ENCODE assay signal across 11 cellular contexts in the genomic region with DNA sequence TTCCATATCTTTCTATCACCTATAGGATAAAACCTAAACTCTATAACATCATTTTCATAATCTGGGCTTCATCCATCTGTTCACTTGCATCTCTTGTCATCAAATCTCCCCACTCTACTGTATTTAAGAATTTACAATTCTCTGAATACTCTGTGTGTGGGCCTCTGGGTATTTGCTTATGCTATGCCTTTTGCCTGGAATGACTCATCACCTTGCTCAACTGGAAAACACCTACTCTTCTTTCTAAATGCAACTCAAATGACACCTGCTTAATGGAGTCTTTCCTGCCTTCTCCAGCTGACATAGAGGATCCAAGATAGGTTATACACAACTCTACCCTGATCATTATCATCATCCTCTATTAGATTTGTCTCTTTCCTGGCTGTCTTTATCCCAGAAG.
A peak's percentile ranks its signal among the peaks of the same experiment; 100 is the strongest.
DNase-seq lines count a peak whose midpoint lies in the region; ATAC-seq and TF ChIP-seq lines count a peak whose summit lies in the region.
"Had no signal": no experiment of that assay in that cellular context is flagged by ENCODE, and none has a peak within 500 bp of the region (broad histone marks: within the 10 kb centered on the region; RNA-seq: fewer than 3 reads in every experiment).

No MANE protein-coding gene starts in this region.

- H3K9me2 ChIP-seq in SK-N-SH, result no peaks in the 10 kb centered on the region

- H3K27me3 ChIP-seq in OCI-LY3 (ENCODE audit: low read depth, low read length) (no peaks in the 10 kb centered on the region), SK-N-SH (ENCODE audit: insufficient read depth) (no peaks in the 10 kb centered on the region)
- H3K27me3 ChIP-seq: SJSA1, thyroid gland had no signal

- no peaks in the 10 kb centered on the region for H3K4me1 Mint-ChIP-seq in stimulated activated effector memory CD8-positive, alpha-beta T cell treated with anti-CD3 and anti-CD28 coated beads, Interleukin-12 subunit alpha, Interleukin-12 subunit beta, amount 100 ng/mL, for 72 hours
- no peaks in the 10 kb centered on the region for H3K4me1 Mint-ChIP-seq in osteocyte (ENCODE audit: unreplicated experiment)

- peak; percentile 19 for DNase-seq in NCI-H2196 treated with DMSO at 0.1 percent for 48 hours (lab: John Stamatoyannopoulos, UW; ENCODE audit: unreplicated experiment)
- no peak for DNase-seq in NCI-H2196 (lab: John Stamatoyannopoulos, UW; ENCODE audit: unreplicated experiment)
- no peak for DNase-seq in stimulated activated effector memory CD8-positive, alpha-beta T cell treated with anti-CD3 and anti-CD28 coated beads, Interleukin-12 subunit alpha, Interleukin-12 subunit beta, amount 100 ng/mL, for 72 hours (ENCODE audit: low spot score in 2 of 2)
- DNase-seq in nucleus accumbens (lab: John Stamatoyannopoulos, UW), result no peak
- no peak for DNase-seq in SK-N-SH
- DNase-seq in osteocyte (ENCODE audit: extremely low spot score, unreplicated experiment), result no peak
- DNase-seq: thyroid gland had no signal

- H3K79me2 ChIP-seq in OCI-LY3 (ENCODE audit: low read length) (no peaks in the 10 kb centered on the region), SK-N-SH (ENCODE audit: insufficient read depth) (no peaks in the 10 kb centered on the region)

- H3K27ac ChIP-seq in OCI-LY3 (ENCODE audit: low read length) (peak overlapping the region; percentile 30; the same call in 1 of the 2 replicates), SK-N-SH (ENCODE audit: low read depth in 2 of 2, low read length in 1 of 2) (no peak overlapping the region)
- H3K27ac ChIP-seq: SJSA1, thyroid gland had no signal

- no peak for TF ChIP-seq RAD21 in SK-N-SH (IDR thresholded peaks at IDR 0.05; ENCODE audit: low read length)

- POLR2A ChIA-PET in SK-N-SH (lab: Yijun Ruan, JAX), result no interaction called here

- H3K9ac ChIP-seq in OCI-LY3 (ENCODE audit: low read length) (no peak overlapping the region), SK-N-SH (no peak overlapping the region)

- ATAC-seq in HG02885 (IDR thresholded peaks at IDR 0.05; ENCODE audit: poor library complexity, unreplicated experiment), result peak; percentile 94
- ATAC-seq in stimulated activated effector memory CD8-positive, alpha-beta T cell treated with anti-CD3 and anti-CD28 coated beads, Interleukin-12 subunit alpha, Interleukin-12 subunit beta, amount 100 ng/mL, for 72 hours, result peak; percentile 42

- peak overlapping the region; percentile 46 for H3K4me2 ChIP-seq in OCI-LY3 (ENCODE audit: low read length)
- H3K4me2 ChIP-seq in SK-N-SH, result no peak overlapping the region

- H3K36me3 Mint-ChIP-seq in stimulated activated effector memory CD8-positive, alpha-beta T cell treated with anti-CD3 and anti-CD28 coated beads, Interleukin-12 subunit alpha, Interleukin-12 subunit beta, amount 100 ng/mL, for 72 hours, result no peaks in the 10 kb centered on the region
- H3K36me3 Mint-ChIP-seq in osteocyte (ENCODE audit: unreplicated experiment), result peaks cover 2% of the 10 kb centered on the region
- H3K36me3 Mint-ChIP-seq: activated naive CD8-positive, alpha-beta T cell had no signal

- H3F3A ChIP-seq in SK-N-SH (replicated peaks; ENCODE audit: insufficient read depth), result no peaks in the 10 kb centered on the region

- H3K4me3 ChIP-seq in OCI-LY3 (ENCODE audit: low read length) (no peak overlapping the region; the same call in 1 of the 2 replicates), SK-N-SH (ENCODE audit: low read depth in 2 of 2, low read length in 1 of 2) (no peak overlapping the region)
- H3K4me3 ChIP-seq: SJSA1, thyroid gland had no signal

- no peak overlapping the region for H3K27ac Mint-ChIP-seq in stimulated activated effector memory CD8-positive, alpha-beta T cell treated with anti-CD3 and anti-CD28 coated beads, Interleukin-12 subunit alpha, Interleukin-12 subunit beta, amount 100 ng/mL, for 72 hours
- H3K27ac Mint-ChIP-seq in osteocyte (ENCODE audit: unreplicated experiment), result no peak overlapping the region
- H3K27ac Mint-ChIP-seq: activated naive CD8-positive, alpha-beta T cell had no signal

- TF ChIP-seq EP300 in SK-N-SH (IDR thresholded peaks at IDR 0.05; ENCODE audit: borderline replicate concordance in 1 of 2, low read depth in 1 of 2, low read length in 1 of 2), result no peak

- CTCF ChIA-PET in SK-N-SH (lab: Yijun Ruan, JAX), result no interaction called here

- no peaks in the 10 kb centered on the region for H3K9me3 ChIP-seq in OCI-LY3 (ENCODE audit: insufficient read depth, low read length)
- no peaks in the 10 kb centered on the region for H3K9me3 ChIP-seq in SK-N-SH
- H3K9me3 ChIP-seq: SJSA1, thyroid gland had no signal

- H3K36me3 ChIP-seq in OCI-LY3 (replicated peaks; ENCODE audit: low read depth, low read length), result no peaks in the 10 kb centered on the region
- H3K36me3 ChIP-seq in SK-N-SH (replicated peaks in 1 of 2; ENCODE audit: control insufficient read depth in 1 of 2, insufficient read depth in 2 of 2, low read length in 1 of 2), result no peaks in the 10 kb centered on the region
- H3K36me3 ChIP-seq: SJSA1, thyroid gland had no signal

- peaks cover 24% of the 10 kb centered on the region for H3K4me1 ChIP-seq in OCI-LY3 (ENCODE audit: low read length)
- peaks cover 0 to 17% of the 10 kb centered on the region in 2 experiments; a peak in 2 of 4 replicates for H3K4me1 ChIP-seq in SK-N-SH (ENCODE audit: control insufficient read depth in 1 of 2, insufficient read depth in 2 of 2, low read depth in 1 of 2, low read length in 1 of 2)
- H3K4me1 ChIP-seq: thyroid gland had no signal

- H4K20me1 ChIP-seq in OCI-LY3 (ENCODE audit: insufficient read depth, low read length) (no peaks in the 10 kb centered on the region), SK-N-SH (ENCODE audit: insufficient read depth) (no peaks in the 10 kb centered on the region)

- no peaks in the 10 kb centered on the region for H3K27me3 Mint-ChIP-seq in osteocyte (ENCODE audit: unreplicated experiment)
- H3K27me3 Mint-ChIP-seq: activated naive CD8-positive, alpha-beta T cell had no signal

- H2AFZ ChIP-seq in OCI-LY3 (ENCODE audit: low read depth, low read length) (no peak overlapping the region), SK-N-SH (ENCODE audit: low read depth) (no peak overlapping the region)

- H3K9me3 Mint-ChIP-seq in stimulated activated effector memory CD8-positive, alpha-beta T cell treated with anti-CD3 and anti-CD28 coated beads, Interleukin-12 subunit alpha, Interleukin-12 subunit beta, amount 100 ng/mL, for 72 hours, result peaks cover 6% of the 10 kb centered on the region
- peaks cover 14% of the 10 kb centered on the region for H3K9me3 Mint-ChIP-seq in osteocyte (ENCODE audit: unreplicated experiment)

- no peak for TF ChIP-seq CTCF in OCI-LY3 (IDR thresholded peaks at IDR 0.05; ENCODE audit: low read depth, low read length)
- TF ChIP-seq CTCF in SK-N-SH (IDR thresholded peaks at IDR 0.05), result no peak
- TF ChIP-seq CTCF in osteocyte (IDR thresholded peaks at IDR 0.05), result no peak

- H3K4me3 Mint-ChIP-seq in stimulated activated effector memory CD8-positive, alpha-beta T cell treated with anti-CD3 and anti-CD28 coated beads, Interleukin-12 subunit alpha, Interleukin-12 subunit beta, amount 100 ng/mL, for 72 hours, result no peak overlapping the region
- H3K4me3 Mint-ChIP-seq in osteocyte (ENCODE audit: unreplicated experiment), result no peak overlapping the region
- H3K4me3 Mint-ChIP-seq: activated naive CD8-positive, alpha-beta T cell had no signal

TF ChIP-seq in SK-N-SH, 30 proteins besides CTCF, POLR2A, EP300 and RAD21:
- TF ChIP-seq USF2 (IDR thresholded peaks at IDR 0.05; ENCODE audit: borderline replicate concordance, low read depth, low read length), result no peak
- TF ChIP-seq, protein P1, sequence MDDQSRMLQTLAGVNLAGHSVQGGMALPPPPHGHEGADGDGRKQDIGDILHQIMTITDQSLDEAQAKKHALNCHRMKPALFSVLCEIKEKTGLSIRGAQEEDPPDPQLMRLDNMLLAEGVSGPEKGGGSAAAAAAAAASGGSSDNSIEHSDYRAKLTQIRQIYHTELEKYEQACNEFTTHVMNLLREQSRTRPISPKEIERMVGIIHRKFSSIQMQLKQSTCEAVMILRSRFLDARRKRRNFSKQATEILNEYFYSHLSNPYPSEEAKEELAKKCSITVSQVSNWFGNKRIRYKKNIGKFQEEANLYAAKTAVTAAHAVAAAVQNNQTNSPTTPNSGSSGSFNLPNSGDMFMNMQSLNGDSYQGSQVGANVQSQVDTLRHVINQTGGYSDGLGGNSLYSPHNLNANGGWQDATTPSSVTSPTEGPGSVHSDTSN (IDR thresholded peaks at IDR 0.05), result no peak
